Comparison of ENCODE assay signal across 9 cellular contexts in the genomic region with DNA sequence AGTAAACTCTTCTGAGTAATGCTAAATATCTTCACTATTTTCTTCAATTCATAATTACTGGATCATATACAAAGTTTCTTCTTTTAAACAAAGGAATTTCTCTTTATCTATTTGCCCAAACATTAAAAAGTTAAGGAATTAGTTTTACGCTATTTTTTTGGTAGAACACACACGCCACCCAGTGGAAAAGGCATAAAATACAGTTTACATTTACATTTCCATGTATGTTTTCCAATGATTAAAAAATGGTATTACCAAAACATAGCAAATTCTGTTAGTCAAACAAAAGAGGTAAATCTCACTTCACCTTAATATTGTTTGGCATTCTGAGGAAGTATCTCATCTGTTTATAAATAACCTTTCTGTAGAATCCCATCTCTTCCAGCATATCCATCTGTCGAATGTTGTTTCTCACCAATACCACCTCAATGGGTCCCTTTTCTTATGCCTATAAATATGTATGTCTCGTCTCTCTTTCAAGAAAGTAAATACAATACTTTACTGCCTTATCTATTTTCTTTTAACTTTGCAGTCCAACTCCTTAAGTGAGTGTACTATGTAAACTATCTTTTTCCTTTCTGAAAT. TPM values are rescaled to one million over a fixed set of nuclear protein-coding genes. Genes with fewer than 3 reads are reported as not detected.
DNase-seq lines count a peak whose midpoint lies in the region; ATAC-seq and TF ChIP-seq lines count a peak whose summit lies in the region.
"Had no signal": no experiment of that assay in that cellular context is flagged by ENCODE, and none has a peak within 500 bp of the region (broad histone marks: within the 10 kb centered on the region; RNA-seq: fewer than 3 reads in every experiment).

No MANE protein-coding gene starts in this region.

- TF ChIP-seq CTCF in WTC11 (IDR thresholded peaks at IDR 0.05) (peak; percentile 61; the same call in 1 of the 2 replicates), tibial nerve (IDR thresholded peaks at IDR 0.05) (peak; percentile 41 to 75 (median 74))

- H3K4me3 Mint-ChIP-seq in activated CD4-positive, alpha-beta T cell treated with anti-CD3 and anti-CD28 coated beads for 36 hours, result no peak overlapping the region
- H3K4me3 Mint-ChIP-seq in WTC11, result no peak overlapping the region
- H3K4me3 Mint-ChIP-seq: activated naive CD8-positive, alpha-beta T cell had no signal

- H3K36me3 ChIP-seq in tibial nerve, result no peaks in the 10 kb centered on the region

- intact Hi-C loops in activated CD4-positive, alpha-beta T cell treated with anti-CD3 and anti-CD28 coated beads for 36 hours (cut with DNase I, micrococcal nuclease), result loop anchor here (1.0 to 10.0 kb wide), 7 partner anchors 71 to 1026 kb away; a partner anchor contains a TSS

- H3K4me1 Mint-ChIP-seq in activated CD4-positive, alpha-beta T cell treated with anti-CD3 and anti-CD28 coated beads for 36 hours, result no peaks in the 10 kb centered on the region
- H3K4me1 Mint-ChIP-seq in WTC11, result no peaks in the 10 kb centered on the region

- TF ChIP-seq EP300 in Ishikawa (IDR thresholded peaks at IDR 0.05; ENCODE audit: borderline replicate concordance) (no peak), tibial nerve (IDR thresholded peaks at IDR 0.05) (no peak)

- CTCF ChIA-PET in activated CD4-positive, alpha-beta T cell treated with anti-CD3 and anti-CD28 coated beads for 36 hours (lab: Charles Lee), result interaction anchor here (1.1 to 2.9 kb wide), 4 partner anchors 15 to 1024 kb away, joined by 3 to 31 read pairs (median 4); no protein-coding TSS in a partner anchor
- CTCF ChIA-PET in WTC11 (lab: Charles Lee), result interaction anchor here (0.6 to 1.2 kb wide), 3 partner anchors 182 to 396 kb away, joined by 3 to 8 read pairs (median 5); no protein-coding TSS in a partner anchor

- TF ChIP-seq POLR2A in tibial nerve (IDR thresholded peaks at IDR 0.05), result no peak

- DNase-seq in activated CD4-positive, alpha-beta T cell treated with anti-CD3 and anti-CD28 coated beads for 36 hours, result peak; percentile 51
- no peak for DNase-seq in activated CD4-positive, alpha-beta T cell treated with anti-CD3 and anti-CD28 coated beads, Interleukin-2, amount 50 U/mL, for 48 hours
- DNase-seq in WTC11 (ENCODE audit: low spot score) (no peak), hepatic stellate cell (ENCODE audit: low spot score) (peak; percentile 19), tibial nerve (ENCODE audit: low spot score in 2 of 2) (no peak), T1000 (lab: John Stamatoyannopoulos, UW) (no peak)

- no peaks in the 10 kb centered on the region for H3K4me1 ChIP-seq in tibial nerve

- ATAC-seq in activated CD4-positive, alpha-beta T cell treated with anti-CD3 and anti-CD28 coated beads for 36 hours, result no peak
- no peak for ATAC-seq in WTC11
- no peak for ATAC-seq in HG03196 (IDR thresholded peaks at IDR 0.05; ENCODE audit: unreplicated experiment)

- H3K4me3 ChIP-seq in tibial nerve, result no peak overlapping the region

- H3K27me3 ChIP-seq in tibial nerve, result no peaks in the 10 kb centered on the region

- H3K27ac ChIP-seq in tibial nerve, result no peak overlapping the region

- H3K36me3 Mint-ChIP-seq in activated CD4-positive, alpha-beta T cell treated with anti-CD3 and anti-CD28 coated beads for 36 hours (ENCODE audit: low read depth), result no peaks in the 10 kb centered on the region
- H3K36me3 Mint-ChIP-seq in WTC11, result no peaks in the 10 kb centered on the region
- H3K36me3 Mint-ChIP-seq: activated naive CD8-positive, alpha-beta T cell had no signal

- POLR2A ChIA-PET in activated CD4-positive, alpha-beta T cell treated with anti-CD3 and anti-CD28 coated beads for 36 hours (lab: Charles Lee), result no interaction called here
- POLR2A ChIA-PET in WTC11 (lab: Charles Lee), result no interaction called here

- peak; percentile 77 for TF ChIP-seq RAD21 in Ishikawa (IDR thresholded peaks at IDR 0.05; ENCODE audit: low read depth)

- H3K27me3 Mint-ChIP-seq in activated CD4-positive, alpha-beta T cell treated with anti-CD3 and anti-CD28 coated beads for 36 hours, result peaks cover 6% of the 10 kb centered on the region
- no peaks in the 10 kb centered on the region for H3K27me3 Mint-ChIP-seq in WTC11 (ENCODE audit: low read depth)

- no peak overlapping the region for H3K27ac Mint-ChIP-seq in activated CD4-positive, alpha-beta T cell treated with anti-CD3 and anti-CD28 coated beads for 36 hours
- no peak overlapping the region for H3K27ac Mint-ChIP-seq in WTC11
- H3K27ac Mint-ChIP-seq: activated naive CD8-positive, alpha-beta T cell had no signal

- WGBS in tibial nerve, 2 donors, result 25 to 27% methylated on average over 4 of the region's 4 CpGs

- no peaks in the 10 kb centered on the region for H3K9me3 ChIP-seq in tibial nerve

- H3K9me3 Mint-ChIP-seq in activated CD4-positive, alpha-beta T cell treated with anti-CD3 and anti-CD28 coated beads for 36 hours (ENCODE audit: low read depth), result no peaks in the 10 kb centered on the region
- H3K9me3 Mint-ChIP-seq in WTC11, result no peaks in the 10 kb centered on the region

TF ChIP-seq in Ishikawa, 13 proteins besides CTCF, POLR2A, EP300 and RAD21 (continues in another document):
- no peak for TF ChIP-seq CREB1 (IDR thresholded peaks at IDR 0.05; ENCODE audit: low read depth)
- TF ChIP-seq, protein P1, sequence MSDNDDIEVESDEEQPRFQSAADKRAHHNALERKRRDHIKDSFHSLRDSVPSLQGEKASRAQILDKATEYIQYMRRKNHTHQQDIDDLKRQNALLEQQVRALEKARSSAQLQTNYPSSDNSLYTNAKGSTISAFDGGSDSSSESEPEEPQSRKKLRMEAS (IDR thresholded peaks at IDR 0.05), result no peak
- no peak for TF ChIP-seq YY1 (IDR thresholded peaks at IDR 0.05; ENCODE audit: low read depth)
- TF ChIP-seq, protein P2, sequence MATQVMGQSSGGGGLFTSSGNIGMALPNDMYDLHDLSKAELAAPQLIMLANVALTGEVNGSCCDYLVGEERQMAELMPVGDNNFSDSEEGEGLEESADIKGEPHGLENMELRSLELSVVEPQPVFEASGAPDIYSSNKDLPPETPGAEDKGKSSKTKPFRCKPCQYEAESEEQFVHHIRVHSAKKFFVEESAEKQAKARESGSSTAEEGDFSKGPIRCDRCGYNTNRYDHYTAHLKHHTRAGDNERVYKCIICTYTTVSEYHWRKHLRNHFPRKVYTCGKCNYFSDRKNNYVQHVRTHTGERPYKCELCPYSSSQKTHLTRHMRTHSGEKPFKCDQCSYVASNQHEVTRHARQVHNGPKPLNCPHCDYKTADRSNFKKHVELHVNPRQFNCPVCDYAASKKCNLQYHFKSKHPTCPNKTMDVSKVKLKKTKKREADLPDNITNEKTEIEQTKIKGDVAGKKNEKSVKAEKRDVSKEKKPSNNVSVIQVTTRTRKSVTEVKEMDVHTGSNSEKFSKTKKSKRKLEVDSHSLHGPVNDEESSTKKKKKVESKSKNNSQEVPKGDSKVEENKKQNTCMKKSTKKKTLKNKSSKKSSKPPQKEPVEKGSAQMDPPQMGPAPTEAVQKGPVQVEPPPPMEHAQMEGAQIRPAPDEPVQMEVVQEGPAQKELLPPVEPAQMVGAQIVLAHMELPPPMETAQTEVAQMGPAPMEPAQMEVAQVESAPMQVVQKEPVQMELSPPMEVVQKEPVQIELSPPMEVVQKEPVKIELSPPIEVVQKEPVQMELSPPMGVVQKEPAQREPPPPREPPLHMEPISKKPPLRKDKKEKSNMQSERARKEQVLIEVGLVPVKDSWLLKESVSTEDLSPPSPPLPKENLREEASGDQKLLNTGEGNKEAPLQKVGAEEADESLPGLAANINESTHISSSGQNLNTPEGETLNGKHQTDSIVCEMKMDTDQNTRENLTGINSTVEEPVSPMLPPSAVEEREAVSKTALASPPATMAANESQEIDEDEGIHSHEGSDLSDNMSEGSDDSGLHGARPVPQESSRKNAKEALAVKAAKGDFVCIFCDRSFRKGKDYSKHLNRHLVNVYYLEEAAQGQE (IDR thresholded peaks at IDR 0.05; ENCODE audit: low read depth), result no peak
- no peak for TF ChIP-seq TAF1 (IDR thresholded peaks at IDR 0.05; ENCODE audit: low read depth)

TF ChIP-seq in WTC11, 78 proteins besides CTCF, POLR2A, EP300 and RAD21 (continues in another document):
- TF ChIP-seq HMGA2 (CRISPR knock-in tag; IDR thresholded peaks at IDR 0.05), result no peak
- TF ChIP-seq RELA (CRISPR knock-in tag; IDR thresholded peaks at IDR 0.05; ENCODE audit: borderline replicate concordance), result no peak
- no peak for TF ChIP-seq ZNF232 (CRISPR knock-in tag; IDR thresholded peaks at IDR 0.05)
- no peak for TF ChIP-seq CREB1 (CRISPR knock-in tag; IDR thresholded peaks at IDR 0.05)
- TF ChIP-seq KAT7 (CRISPR knock-in tag; IDR thresholded peaks at IDR 0.05; ENCODE audit: borderline replicate concordance), result no peak
- TF ChIP-seq MXD4 (CRISPR knock-in tag; IDR thresholded peaks at IDR 0.05; ENCODE audit: borderline replicate concordance), result no peak
- TF ChIP-seq NR3C1 (CRISPR knock-in tag; conservative IDR thresholded peaks at IDR 0.05; ENCODE audit: low read depth), result no peak
- TF ChIP-seq MYBL2 (CRISPR knock-in tag; IDR thresholded peaks at IDR 0.05), result no peak
- TF ChIP-seq TCF7 (CRISPR knock-in tag; IDR thresholded peaks at IDR 0.05; ENCODE audit: low read depth), result no peak
- TF ChIP-seq FOXK1 (CRISPR knock-in tag; IDR thresholded peaks at IDR 0.05), result no peak
- TF ChIP-seq, protein P3, sequence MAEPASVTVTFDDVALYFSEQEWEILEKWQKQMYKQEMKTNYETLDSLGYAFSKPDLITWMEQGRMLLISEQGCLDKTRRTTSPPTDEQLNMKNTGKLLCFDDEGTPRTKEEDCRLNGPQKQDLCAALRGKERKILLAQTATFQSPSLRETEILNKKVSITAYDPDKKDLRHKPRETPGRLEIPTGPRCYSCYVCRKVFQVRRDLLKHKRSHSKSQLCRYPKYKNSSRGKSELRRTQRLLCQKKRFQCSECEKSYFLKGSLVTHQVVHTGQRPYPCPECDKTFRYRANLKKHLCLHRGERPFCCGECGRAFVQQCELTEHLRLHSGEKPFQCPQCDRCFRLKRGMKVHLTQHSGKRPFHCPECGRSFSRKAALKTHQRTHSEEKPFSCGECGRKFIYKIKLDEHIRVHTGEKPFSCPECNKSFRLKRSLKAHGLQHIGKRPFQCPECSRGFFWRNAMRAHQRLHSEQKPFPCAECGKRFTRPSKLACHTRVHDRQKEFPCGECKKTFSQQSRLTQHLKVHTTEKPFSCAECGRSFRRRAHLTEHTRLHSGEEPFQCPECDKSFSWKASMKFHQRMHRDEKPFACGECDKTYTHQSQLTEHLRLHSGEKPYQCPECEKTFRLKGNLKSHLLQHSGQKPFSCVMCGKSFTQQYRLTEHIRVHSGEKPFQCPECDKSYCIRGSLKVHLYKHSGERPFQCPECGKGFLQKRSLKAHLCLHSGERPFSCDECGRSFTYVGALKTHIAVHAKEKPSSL (CRISPR knock-in tag; conservative IDR thresholded peaks at IDR 0.05), result no peak

RNA-seq across cellular contexts. Expression of a gene that starts 7.2 kb away (rescaled TPM):
- not detected for total RNA-seq in activated CD4-positive, alpha-beta T cell treated with anti-CD3 and anti-CD28 coated beads for 36 hours
- 0.13 to 0.14 TPM in 2 of 3 replicates, not detected in the other for total RNA-seq in WTC11 (2021)
- not detected for total RNA-seq in tibial nerve

RNA-seq across cellular contexts. Expression of a gene that starts 26.5 kb away (rescaled TPM):
- total RNA-seq in activated CD4-positive, alpha-beta T cell treated with anti-CD3 and anti-CD28 coated beads for 36 hours, result 1 to 10 TPM; 1.6 to 1.7 TPM
- 0.05 to 0.11 TPM (median 0.07 TPM) in 3 replicates for total RNA-seq in WTC11 (2021)
- 10 to 100 TPM in 1 of 4 donors, 1 to 10 TPM in 3; 6.6 to 10.0 (median 7.9) TPM for total RNA-seq in tibial nerve

Comparison
In these comparisons a context has a peak if more than half of its experiments do, and no peak if none do; other contexts are left out.
1. DNase-seq: peak in activated CD4-positive, alpha-beta T cell treated with anti-CD3 and anti-CD28 coated beads for 36 hours (single experiment) and hepatic stellate cell (single experiment); none in activated CD4-positive, alpha-beta T cell treated with anti-CD3 and anti-CD28 coated beads, Interleukin-2, amount 50 U/mL, for 48 hours (0 of 2), WTC11 (single experiment), tibial nerve (0 of 2) and T1000 (single experiment).